Comparison of ENCODE assay signal across 8 cellular contexts in genomic region chr6:157831424-157832249, GRCh38. TPM values are rescaled to one million over a fixed set of nuclear protein-coding genes. Genes with fewer than 3 reads are reported as not detected.
A peak's percentile ranks its signal among the peaks of the same experiment; 100 is the strongest.
DNase-seq lines count a peak whose midpoint lies in the region; ATAC-seq, FAIRE-seq and TF ChIP-seq lines count a peak whose summit lies in the region.
"Had no signal": no experiment of that assay in that cellular context is flagged by ENCODE, and none has a peak within 500 bp of the region (broad histone marks: within the 10 kb centered on the region; RNA-seq: fewer than 3 reads in every experiment).

No MANE protein-coding gene starts in this region.

- TF ChIP-seq CTCF in dorsolateral prefrontal cortex (IDR thresholded peaks at IDR 0.05 in 54 of 56, conservative IDR thresholded peaks at IDR 0.05 in 2 of 56; ENCODE audit: low read depth in 1 of 56, partially characterized antibody in 56 of 56), result no peak

- H3K27me3 ChIP-seq in dorsolateral prefrontal cortex, result no peaks in the 10 kb centered on the region

- intact Hi-C loops in dorsolateral prefrontal cortex (cut with DNase I), result no loop called here

- DNase-seq in GM18507 (ENCODE audit: extremely low spot score, insufficient read length, low read depth) (no peak), NCI-H2029 treated with DMSO at 0.1 percent for 48 hours (lab: John Stamatoyannopoulos, UW) (peak; percentile 21), dorsolateral prefrontal cortex (no peak), NCI-H1436 treated with DMSO at 0.1 percent for 48 hours (lab: John Stamatoyannopoulos, UW) (no peak), HK-2 (ENCODE audit: unreplicated experiment) (no peak)
- no peak for DNase-seq in naive thymus-derived CD8-positive, alpha-beta T cell
- no peak for DNase-seq in activated CD4-positive, alpha-beta T cell treated with anti-CD3 and anti-CD28 coated beads for 1 hour
- DNase-seq: T-helper 1 cell had no signal

- peak overlapping the region in 9 of 10 donors; percentile 11 to 59 (median 46) for H3K4me3 Mint-ChIP-seq in naive thymus-derived CD8-positive, alpha-beta T cell

- no peaks in the 10 kb centered on the region for H3K27me3 Mint-ChIP-seq in naive thymus-derived CD8-positive, alpha-beta T cell

- peak; percentile 62 for FAIRE-seq in GM18507 (lab: Jason Lieb, UNC)

- no peaks in the 10 kb centered on the region for H3K9me3 Mint-ChIP-seq in naive thymus-derived CD8-positive, alpha-beta T cell

- peak overlapping the region in 3 of 59 donors; percentile 4 to 15 (median 11) for H3K4me3 ChIP-seq in dorsolateral prefrontal cortex

- peak overlapping the region in 4 of 10 donors; percentile 7 to 77 (median 33) for H3K27ac Mint-ChIP-seq in naive thymus-derived CD8-positive, alpha-beta T cell

- H3K27ac ChIP-seq in dorsolateral prefrontal cortex, result peak overlapping the region in 52 of 59 donors; percentile 3 to 94 (median 80)

- H3K4me1 Mint-ChIP-seq in naive thymus-derived CD8-positive, alpha-beta T cell, result peaks cover 38 to 78% (median 69%) of the 10 kb centered on the region in 4 donors

- H3K36me3 Mint-ChIP-seq in naive thymus-derived CD8-positive, alpha-beta T cell, result peaks cover 0 to 13% (median 11%) of the 10 kb centered on the region in 3 donors

- POLR2A ChIA-PET in naive thymus-derived CD8-positive, alpha-beta T cell (lab: Charles Lee), result interaction anchor here (1.4 kb wide), 1 partner anchor 69 kb away, joined by 3 read pairs; no protein-coding TSS in a partner anchor

- no peak for ATAC-seq in naive thymus-derived CD8-positive, alpha-beta T cell

RNA-seq across cellular contexts. Expression of gene SNX9, which starts 8.6 kb away (rescaled TPM):
- total RNA-seq in dorsolateral prefrontal cortex, result 10 to 100 TPM; 21.2 to 46.1 (median 28.8) TPM
- 10 to 100 TPM; 38.2 TPM for total RNA-seq in naive thymus-derived CD8-positive, alpha-beta T cell
- 10 to 100 TPM; 15.6 to 32.8 (median 19.7) TPM for polyA plus RNA-seq in naive thymus-derived CD8-positive, alpha-beta T cell
